ENCODE assay signal across 1 cellular context in genomic region chr11:1397146-1397861, GRCh38.
TF ChIP-seq lines count a peak whose summit lies in the region.

No MANE protein-coding gene starts in this region.

TF ChIP-seq in SK-N-SH treated with all-trans-retinoic acid at 6 μM for 48 hours, 23 proteins besides CTCF, POLR2A, EP300 and RAD21 (continued from another document):
- TF ChIP-seq, protein P1, sequence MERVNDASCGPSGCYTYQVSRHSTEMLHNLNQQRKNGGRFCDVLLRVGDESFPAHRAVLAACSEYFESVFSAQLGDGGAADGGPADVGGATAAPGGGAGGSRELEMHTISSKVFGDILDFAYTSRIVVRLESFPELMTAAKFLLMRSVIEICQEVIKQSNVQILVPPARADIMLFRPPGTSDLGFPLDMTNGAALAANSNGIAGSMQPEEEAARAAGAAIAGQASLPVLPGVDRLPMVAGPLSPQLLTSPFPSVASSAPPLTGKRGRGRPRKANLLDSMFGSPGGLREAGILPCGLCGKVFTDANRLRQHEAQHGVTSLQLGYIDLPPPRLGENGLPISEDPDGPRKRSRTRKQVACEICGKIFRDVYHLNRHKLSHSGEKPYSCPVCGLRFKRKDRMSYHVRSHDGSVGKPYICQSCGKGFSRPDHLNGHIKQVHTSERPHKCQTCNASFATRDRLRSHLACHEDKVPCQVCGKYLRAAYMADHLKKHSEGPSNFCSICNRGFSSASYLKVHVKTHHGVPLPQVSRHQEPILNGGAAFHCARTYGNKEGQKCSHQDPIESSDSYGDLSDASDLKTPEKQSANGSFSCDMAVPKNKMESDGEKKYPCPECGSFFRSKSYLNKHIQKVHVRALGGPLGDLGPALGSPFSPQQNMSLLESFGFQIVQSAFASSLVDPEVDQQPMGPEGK (CRISPR knock-in tag; IDR thresholded peaks at IDR 0.05; ENCODE audit: borderline replicate concordance) = no peak
- no peak for TF ChIP-seq TCF4 (CRISPR knock-in tag; IDR thresholded peaks at IDR 0.05; ENCODE audit: borderline replicate concordance)
- no peak for TF ChIP-seq ZNF565 (CRISPR knock-in tag; conservative IDR thresholded peaks at IDR 0.05; ENCODE audit: low read depth)
